ENCODE assay signal across 9 cellular contexts in genomic region chr3:184332370-184333090, GRCh38. TPM values are rescaled to one million over a fixed set of nuclear protein-coding genes. Genes with fewer than 3 reads are reported as not detected.
A peak's percentile ranks its signal among the peaks of the same experiment; 100 is the strongest.
DNase-seq lines count a peak whose midpoint lies in the region; ATAC-seq, FAIRE-seq and TF ChIP-seq lines count a peak whose summit lies in the region.
"Had no signal": no experiment of that assay in that cellular context is flagged by ENCODE, and none has a peak within 500 bp of the region (broad histone marks: within the 10 kb centered on the region; RNA-seq: fewer than 3 reads in every experiment).

No MANE protein-coding gene starts in this region.

- peak overlapping the region in 2 of 5 donors; percentile 14 to 28 for H3K9ac ChIP-seq in subcutaneous abdominal adipose tissue (ENCODE audit: low read length in 5 of 5)

- H3K27ac ChIP-seq in right cardiac atrium (ENCODE audit: low read length): peak overlapping the region; percentile 9
- peak overlapping the region; percentile 39 for H3K27ac ChIP-seq in subcutaneous abdominal adipose tissue (ENCODE audit: low read depth, low read length)

- intact Hi-C loops in right cardiac atrium (cut with DNase I): no loop called here

- H3K9me3 Mint-ChIP-seq in activated naive CD4-positive, alpha-beta T cell treated with anti-CD3 and anti-CD28 coated beads, Interleukin-2, amount 10 ng/mL, durations not matched to agents 7 days and 5 days: no peaks in the 10 kb centered on the region
- H3K9me3 Mint-ChIP-seq in activated naive CD8-positive, alpha-beta T cell treated with anti-CD3 and anti-CD28 coated beads for 36 hours: no peaks in the 10 kb centered on the region

- no peak for TF ChIP-seq CTCF in D721Med (IDR thresholded peaks at IDR 0.05; ENCODE audit: insufficient read depth, missing control alignments)

- H3K4me1 ChIP-seq in right cardiac atrium (ENCODE audit: control insufficient read depth, insufficient read depth, low read length) (no peaks in the 10 kb centered on the region), subcutaneous abdominal adipose tissue (ENCODE audit: control insufficient read depth in 5 of 5, insufficient read depth in 5 of 5, low read length in 5 of 5) (peaks cover 8 to 37% (median 21%) of the 10 kb centered on the region in 5 donors)

- peaks cover 4 to 77% (median 73%) of the 10 kb centered on the region in 5 donors for H3K36me3 ChIP-seq in subcutaneous abdominal adipose tissue (ENCODE audit: control insufficient read depth in 5 of 5, insufficient read depth in 5 of 5, low read length in 5 of 5)

- peaks cover 32% of the 10 kb centered on the region for H3K4me1 Mint-ChIP-seq in activated naive CD4-positive, alpha-beta T cell treated with anti-CD3 and anti-CD28 coated beads, Interleukin-2, amount 10 ng/mL, durations not matched to agents 7 days and 5 days
- H3K4me1 Mint-ChIP-seq in activated naive CD8-positive, alpha-beta T cell treated with anti-CD3 and anti-CD28 coated beads for 36 hours: peaks cover 47% of the 10 kb centered on the region

- no peak for DNase-seq in activated naive CD4-positive, alpha-beta T cell treated with anti-CD3 and anti-CD28 coated beads, Interleukin-2, amount 10 ng/mL, durations not matched to agents 7 days and 5 days
- no peak for DNase-seq in activated naive CD4-positive, alpha-beta T cell treated with Interleukin-2 at 50 U/mL for 16 hours
- no peak for DNase-seq in activated naive CD8-positive, alpha-beta T cell treated with anti-CD3 and anti-CD28 coated beads for 36 hours
- DNase-seq in right cardiac atrium (peak in 2 of 3 donors; percentile 34 to 36), foreskin melanocyte (no peak), D721Med (ENCODE audit: insufficient read length, low spot score) (no peak)
- DNase-seq: NCI-H2107 had no signal

- CTCF ChIA-PET in activated naive CD4-positive, alpha-beta T cell treated with anti-CD3 and anti-CD28 coated beads, Interleukin-2, amount 10 ng/mL, durations not matched to agents 7 days and 5 days (lab: Charles Lee): no interaction called here

- H3K36me3 Mint-ChIP-seq in activated naive CD4-positive, alpha-beta T cell treated with anti-CD3 and anti-CD28 coated beads, Interleukin-2, amount 10 ng/mL, durations not matched to agents 7 days and 5 days: peaks cover 58% of the 10 kb centered on the region
- peaks cover 59% of the 10 kb centered on the region for H3K36me3 Mint-ChIP-seq in activated naive CD8-positive, alpha-beta T cell treated with anti-CD3 and anti-CD28 coated beads for 36 hours

- no peak overlapping the region for H3K4me3 Mint-ChIP-seq in activated naive CD4-positive, alpha-beta T cell treated with anti-CD3 and anti-CD28 coated beads, Interleukin-2, amount 10 ng/mL, durations not matched to agents 7 days and 5 days
- no peak overlapping the region for H3K4me3 Mint-ChIP-seq in activated naive CD8-positive, alpha-beta T cell treated with anti-CD3 and anti-CD28 coated beads for 36 hours

- H3K27me3 ChIP-seq in right cardiac atrium (ENCODE audit: control insufficient read depth, insufficient read depth) (no peaks in the 10 kb centered on the region), subcutaneous abdominal adipose tissue (ENCODE audit: control insufficient read depth in 5 of 5, insufficient read depth in 4 of 5, low read length in 5 of 5) (no peaks in the 10 kb centered on the region)

- no peak for ATAC-seq in right cardiac atrium
- no peak for ATAC-seq in HG03139 (IDR thresholded peaks at IDR 0.05; ENCODE audit: unreplicated experiment)

- no peaks in the 10 kb centered on the region for H3K9me3 ChIP-seq in right cardiac atrium (ENCODE audit: control insufficient read depth, low read length)
- no peaks in the 10 kb centered on the region for H3K9me3 ChIP-seq in subcutaneous abdominal adipose tissue (ENCODE audit: control insufficient read depth in 5 of 5, low read length in 5 of 5)

- 71% methylated on average over 10 of the region's 10 CpGs for WGBS in right cardiac atrium

- no peak for FAIRE-seq in D721Med (lab: Jason Lieb, UNC)

- H3K27ac Mint-ChIP-seq in activated naive CD4-positive, alpha-beta T cell treated with anti-CD3 and anti-CD28 coated beads, Interleukin-2, amount 10 ng/mL, durations not matched to agents 7 days and 5 days: peak overlapping the region; percentile 53
- peak overlapping the region; percentile 91 for H3K27ac Mint-ChIP-seq in activated naive CD8-positive, alpha-beta T cell treated with anti-CD3 and anti-CD28 coated beads for 36 hours

- no peak overlapping the region for H3K4me3 ChIP-seq in right cardiac atrium (ENCODE audit: low read length)
- H3K4me3 ChIP-seq in subcutaneous abdominal adipose tissue (ENCODE audit: low read depth in 1 of 5, low read length in 5 of 5): no peak overlapping the region

- H3K27me3 Mint-ChIP-seq in activated naive CD4-positive, alpha-beta T cell treated with anti-CD3 and anti-CD28 coated beads, Interleukin-2, amount 10 ng/mL, durations not matched to agents 7 days and 5 days: peaks cover 3% of the 10 kb centered on the region
- no peaks in the 10 kb centered on the region for H3K27me3 Mint-ChIP-seq in activated naive CD8-positive, alpha-beta T cell treated with anti-CD3 and anti-CD28 coated beads for 36 hours

RNA-seq across cellular contexts. Expression of gene FAM131A, which starts 4.9 kb away (rescaled TPM):
- total RNA-seq in activated naive CD8-positive, alpha-beta T cell treated with anti-CD3 and anti-CD28 coated beads for 36 hours: 1 to 10 TPM; 2.1 to 3.4 TPM
- total RNA-seq in right cardiac atrium: 10 to 100 TPM; 26.5 to 41.1 (median 33.6) TPM
- 34.3 TPM for polyA plus RNA-seq in right cardiac atrium

RNA-seq across cellular contexts. Expression of gene EIF4G1, which starts 18.1 kb away (rescaled TPM):
- 100 to 1,000 TPM; 644 to 660 TPM for total RNA-seq in activated naive CD8-positive, alpha-beta T cell treated with anti-CD3 and anti-CD28 coated beads for 36 hours
- 100 to 1,000 TPM; 215 to 301 (median 245) TPM for total RNA-seq in right cardiac atrium
- 203 TPM for polyA plus RNA-seq in right cardiac atrium

RNA-seq across cellular contexts. Expression of gene CLCN2, which starts 28.9 kb away (rescaled TPM):
- total RNA-seq in activated naive CD8-positive, alpha-beta T cell treated with anti-CD3 and anti-CD28 coated beads for 36 hours: 1 to 10 TPM; 5.0 to 6.8 TPM
- total RNA-seq in right cardiac atrium: 1 to 10 TPM; 2.0 to 4.9 (median 3.6) TPM
- 2.7 TPM for polyA plus RNA-seq in right cardiac atrium

RNA-seq across cellular contexts. Expression of gene POLR2H, which starts 29.0 kb away (rescaled TPM):
- 100 to 1,000 TPM; 175 to 177 TPM for total RNA-seq in activated naive CD8-positive, alpha-beta T cell treated with anti-CD3 and anti-CD28 coated beads for 36 hours
- total RNA-seq in right cardiac atrium: 10 to 100 TPM; 24.4 to 32.9 (median 30.1) TPM
- 37.6 TPM for polyA plus RNA-seq in right cardiac atrium

RNA-seq across cellular contexts. Expression of gene PSMD2, which starts 33.5 kb away (rescaled TPM):
- total RNA-seq in activated naive CD8-positive, alpha-beta T cell treated with anti-CD3 and anti-CD28 coated beads for 36 hours: 100 to 1,000 TPM; 257 to 282 TPM
- total RNA-seq in right cardiac atrium: 100 to 1,000 TPM; 198 to 230 (median 227) TPM
- 161 TPM for polyA plus RNA-seq in right cardiac atrium

Comparison
In these comparisons a context has a peak if more than half of its experiments do, and no peak if none do; other contexts are left out.
1. DNase-seq: peak in right cardiac atrium (2 of 3); none in activated naive CD4-positive, alpha-beta T cell treated with anti-CD3 and anti-CD28 coated beads, Interleukin-2, amount 10 ng/mL, durations not matched to agents 7 days and 5 days (single experiment), activated naive CD4-positive, alpha-beta T cell treated with Interleukin-2 at 50 U/mL for 16 hours (single experiment), activated naive CD8-positive, alpha-beta T cell treated with anti-CD3 and anti-CD28 coated beads for 36 hours (single experiment), foreskin melanocyte (single experiment) and D721Med (single experiment).
2. RNA of gene FAM131A, which starts 4.9 kb away (total RNA-seq): 26.5 to 41.1 TPM in right cardiac atrium; 2.1 to 3.4 TPM in activated naive CD8-positive, alpha-beta T cell treated with anti-CD3 and anti-CD28 coated beads for 36 hours; every median in the first group is over 4 times any median in the second.